ENCODE assay signal across 20 cellular contexts in genomic region chr15:49982586-49982985, GRCh38.
A peak's percentile ranks its signal among the peaks of the same experiment; 100 is the strongest.
DNase-seq lines count a peak whose midpoint lies in the region; ATAC-seq and TF ChIP-seq lines count a peak whose summit lies in the region.
"Had no signal": no experiment of that assay in that cellular context is flagged by ENCODE, and none has a peak within 500 bp of the region (broad histone marks: within the 10 kb centered on the region; RNA-seq: fewer than 3 reads in every experiment).

No MANE protein-coding gene starts in this region.

- H4K5ac ChIP-seq in IMR-90 (ENCODE audit: low read depth, low read length) = peak overlapping the region; percentile 79; the same call in 1 of the 2 replicates

- in situ Hi-C loops in IMR-90 (cut with MboI; ENCODE audit: low sequenced_read_pairs) = no loop called here

- no peak overlapping the region for H4K91ac ChIP-seq in IMR-90 (ENCODE audit: insufficient read depth, low read depth, low read length)

- peak; percentile 24 for DNase-seq in AG08396 (ENCODE audit: low spot score)
- peak; percentile 89 for DNase-seq in IMR-90
- peak; percentile 76 to 81 for DNase-seq in fibroblast of lung (ENCODE audit: low read depth in 2 of 2)
- no peak for DNase-seq in natural killer cell treated with Interleukin-12 subunit alpha and Interleukin-12 subunit beta and Interleukin-15 and Interleukin-18, amount 100 ng/mL, for 72 hours (ENCODE audit: low spot score)
- DNase-seq in HuH-7 (ENCODE audit: low spot score) = no peak
- no peak for DNase-seq in RPMI8226
- no peak for DNase-seq in HuH-7.5 (ENCODE audit: low spot score)
- no peak for DNase-seq in COLO668 (lab: John Stamatoyannopoulos, UW; ENCODE audit: unreplicated experiment)
- DNase-seq: 8988T; CD4-positive, alpha-beta memory T cell; H9; MM.1S; NCI-H1092; NCI-H1436 treated with DMSO at 0.1 percent for 48 hours; NCI-H2029; NCI-H2171 treated with DMSO at 0.1 percent for 48 hours; NCI-H446 treated with DMSO at 0.1 percent for 48 hours; NCI-H69 had no signal

- H4K20me1 ChIP-seq in IMR-90 (ENCODE audit: insufficient read depth, low read length) = no peaks in the 10 kb centered on the region
- no peaks in the 10 kb centered on the region for H4K20me1 ChIP-seq in fibroblast of lung (ENCODE audit: control insufficient read depth, extremely low read depth, insufficient read depth, low read length)

- H3K27me3 Mint-ChIP-seq in natural killer cell treated with Interleukin-12 subunit alpha and Interleukin-12 subunit beta and Interleukin-15 and Interleukin-18, amount 100 ng/mL, for 72 hours = no peaks in the 10 kb centered on the region
- H3K27me3 Mint-ChIP-seq: CD4-positive, alpha-beta memory T cell had no signal

- H2AFZ ChIP-seq in IMR-90 (replicated peaks; ENCODE audit: low read length, poor library complexity) (no peak overlapping the region), fibroblast of lung (ENCODE audit: low read length) (peak overlapping the region; percentile 29)

- no peak for TF ChIP-seq CTCF in IMR-90 (conservative IDR thresholded peaks at IDR 0.05; ENCODE audit: low read depth, low read length)
- no peak for TF ChIP-seq CTCF in fibroblast of lung (conservative IDR thresholded peaks at IDR 0.05 in 1 of 2, IDR thresholded peaks at IDR 0.05 in 1 of 2; ENCODE audit: low read depth in 1 of 2, low read length in 2 of 2)

- BruUV-seq in IMR-90 (replicated peaks; lab: Mats Ljungman, UMichigan) = no TSS peak

- H2BK120ac ChIP-seq in IMR-90 (ENCODE audit: low read depth, low read length) = peak overlapping the region; percentile 76

- H3K36me3 Mint-ChIP-seq in natural killer cell treated with Interleukin-12 subunit alpha and Interleukin-12 subunit beta and Interleukin-15 and Interleukin-18, amount 100 ng/mL, for 72 hours = peaks cover 47% of the 10 kb centered on the region
- H3K36me3 Mint-ChIP-seq: CD4-positive, alpha-beta memory T cell had no signal

- peaks cover 34 to 41% of the 10 kb centered on the region in 2 donors for H3K4me1 Mint-ChIP-seq in natural killer cell treated with Interleukin-12 subunit alpha and Interleukin-12 subunit beta and Interleukin-15 and Interleukin-18, amount 100 ng/mL, for 72 hours (ENCODE audit: low read depth in 2 of 2)

- peaks cover 9% of the 10 kb centered on the region for H3K4me1 ChIP-seq in IMR-90 (ENCODE audit: control insufficient read depth, insufficient read depth, low read length)
- H3K4me1 ChIP-seq in fibroblast of lung (ENCODE audit: control insufficient read depth, extremely low read depth, insufficient read depth, low read length) = peaks cover 3% of the 10 kb centered on the region

- peak overlapping the region; percentile 22 to 33 for H3K27ac Mint-ChIP-seq in natural killer cell treated with Interleukin-12 subunit alpha and Interleukin-12 subunit beta and Interleukin-15 and Interleukin-18, amount 100 ng/mL, for 72 hours
- H3K27ac Mint-ChIP-seq: CD4-positive, alpha-beta memory T cell; H9 had no signal

- H3K79me2 ChIP-seq in fibroblast of lung (ENCODE audit: control insufficient read depth, insufficient read depth, low read length) = no peaks in the 10 kb centered on the region

- POLR2A ChIA-PET in IMR-90 (lab: Charles Lee; ENCODE audit: unreplicated experiment) = no interaction called here

- TF ChIP-seq POLR2A in IMR-90 (IDR thresholded peaks at IDR 0.05; ENCODE audit: low read depth, low read length) = no peak

- H3K23ac ChIP-seq in IMR-90 (ENCODE audit: low read depth, low read length) = peak overlapping the region; percentile 64; the same call in 1 of the 2 replicates

- H3K14ac ChIP-seq in IMR-90 (replicated peaks; ENCODE audit: low read depth, low read length) = peak overlapping the region; percentile 8; the same call in 1 of the 2 replicates

- intact Hi-C loops in IMR-90 (cut with micrococcal nuclease) = no loop called here

- H3K9me3 Mint-ChIP-seq in natural killer cell treated with Interleukin-12 subunit alpha and Interleukin-12 subunit beta and Interleukin-15 and Interleukin-18, amount 100 ng/mL, for 72 hours = no peaks in the 10 kb centered on the region
- H3K9me3 Mint-ChIP-seq: CD4-positive, alpha-beta memory T cell; H9 had no signal

- peak overlapping the region; percentile 87; the same call in 1 of the 2 replicates for H2BK20ac ChIP-seq in IMR-90 (ENCODE audit: low read depth, low read length)

- peak; percentile 88 for ATAC-seq in IMR-90 (ENCODE audit: low read depth)
- ATAC-seq in natural killer cell treated with Interleukin-12 subunit alpha and Interleukin-12 subunit beta and Interleukin-15 and Interleukin-18, amount 100 ng/mL, for 72 hours = no peak
- ATAC-seq: Panc1, Right ventricle myocardium inferior had no signal

- CTCF ChIA-PET in IMR-90 (lab: Yijun Ruan, JAX) = interaction anchor here (0.6 kb wide), 1 partner anchor 511 kb away, joined by 3 read pairs; no protein-coding TSS in a partner anchor

- H2BK15ac ChIP-seq in IMR-90 (ENCODE audit: low read depth, low read length) = peak overlapping the region; percentile 46; the same call in 1 of the 3 replicates

- H3K27me3 ChIP-seq in IMR-90 (ENCODE audit: control insufficient read depth, insufficient read depth, low read length) = no peaks in the 10 kb centered on the region
- no peaks in the 10 kb centered on the region for H3K27me3 ChIP-seq in fibroblast of lung (ENCODE audit: control insufficient read depth, insufficient read depth, low read length)

- no peaks in the 10 kb centered on the region for H3K79me1 ChIP-seq in IMR-90 (ENCODE audit: low read depth in 1 of 2, low read length in 2 of 2)

- peak overlapping the region; percentile 7 to 54; a peak in 2 of 4 replicates for H4K8ac ChIP-seq in IMR-90 (ENCODE audit: low read depth in 2 of 2, low read length in 2 of 2)

- H2AK5ac ChIP-seq in IMR-90 (ENCODE audit: low read depth, low read length) = peak overlapping the region; percentile 59; the same call in 1 of the 2 replicates

- H3K4me3 ChIP-seq in IMR-90 (ENCODE audit: insufficient read depth, low read depth, low read length) (no peak overlapping the region), fibroblast of lung (replicated peaks in 1 of 4; ENCODE audit: control extremely low read depth in 1 of 4, insufficient read depth in 1 of 4, low read depth in 3 of 4, low read length in 4 of 4) (no peak overlapping the region)

- H3K9ac ChIP-seq in IMR-90 (ENCODE audit: low read depth, low read length) = no peak overlapping the region
- no peak overlapping the region for H3K9ac ChIP-seq in fibroblast of lung (ENCODE audit: insufficient read depth, low read length)

- WGBS in IMR-90 (ENCODE audit: extremely low coverage in 2 of 2, insufficient read length in 1 of 2), 2 experiments = 19% methylated on average over 3 of the region's 3 CpGs; no CpG with 5 or more reads in 1 of the 2 experiments

- no peaks in the 10 kb centered on the region for H3K9me3 ChIP-seq in IMR-90 (ENCODE audit: control insufficient read depth, insufficient read depth, low read length)
- no peaks in the 10 kb centered on the region for H3K9me3 ChIP-seq in fibroblast of lung (ENCODE audit: control insufficient read depth, insufficient read depth, low read depth, low read length)

- H3K27ac ChIP-seq in IMR-90 (ENCODE audit: insufficient read depth, low read length) = peak overlapping the region; percentile 51
- peak overlapping the region; percentile 2 for H3K27ac ChIP-seq in fibroblast of lung (ENCODE audit: insufficient read depth, low read length)

- H3K4ac ChIP-seq in IMR-90 (ENCODE audit: low read depth, low read length) = peak overlapping the region; percentile 65; the same call in 1 of the 2 replicates

- peak overlapping the region; percentile 98; the same call in 1 of the 2 replicates for H3K18ac ChIP-seq in IMR-90 (ENCODE audit: low read depth, low read length)

- dilution Hi-C loops in IMR-90 (cut with HindIII; ENCODE audit: low sequenced_read_pairs, unreplicated experiment) = no loop called here

- no peak overlapping the region for H3K56ac ChIP-seq in IMR-90 (ENCODE audit: extremely low read depth, insufficient read depth, low read length)

- no peak overlapping the region for H3K4me3 Mint-ChIP-seq in natural killer cell treated with Interleukin-12 subunit alpha and Interleukin-12 subunit beta and Interleukin-15 and Interleukin-18, amount 100 ng/mL, for 72 hours
- H3K4me3 Mint-ChIP-seq: CD4-positive, alpha-beta memory T cell; H9 had no signal

- H3K4me2 ChIP-seq in IMR-90 (ENCODE audit: low read depth, low read length) = peak overlapping the region; percentile 5; the same call in 1 of the 2 replicates
- H3K4me2 ChIP-seq in fibroblast of lung (ENCODE audit: extremely low read depth, insufficient read depth, low read length) = peak overlapping the region; percentile 30

- H2AK9ac ChIP-seq in IMR-90 (replicated peaks; ENCODE audit: low read depth, low read length, poor library complexity) = no peak overlapping the region

- no peaks in the 10 kb centered on the region for H3K9me1 ChIP-seq in IMR-90 (ENCODE audit: insufficient read depth, low read length)

- H2BK5ac ChIP-seq in IMR-90 (ENCODE audit: low read depth, low read length, poor library complexity, severe bottlenecking) = peak overlapping the region; percentile 94

- TF ChIP-seq RAD21 in IMR-90 (IDR thresholded peaks at IDR 0.05; ENCODE audit: low read length) = no peak

- H3K36me3 ChIP-seq in IMR-90 (ENCODE audit: control insufficient read depth, insufficient read depth, low read length) (no peaks in the 10 kb centered on the region), fibroblast of lung (ENCODE audit: control insufficient read depth, insufficient read depth, low read length) (no peaks in the 10 kb centered on the region)

TF ChIP-seq in IMR-90, 13 proteins besides CTCF, POLR2A, EP300 and RAD21:
- TF ChIP-seq MXI1 (IDR thresholded peaks at IDR 0.05; ENCODE audit: borderline replicate concordance, low read depth, low read length) (no peak), FOS (IDR thresholded peaks at IDR 0.05; ENCODE audit: low read depth, low read length) (no peak), RFX5 (IDR thresholded peaks at IDR 0.05; ENCODE audit: low read depth, low read length) (no peak), BHLHE40 (IDR thresholded peaks at IDR 0.05; ENCODE audit: low read depth, low read length) (no peak), CEBPB (IDR thresholded peaks at IDR 0.05; ENCODE audit: low read depth, low read length) (peak; percentile 83), USF2 (IDR thresholded peaks at IDR 0.05; ENCODE audit: low read depth, low read length) (no peak), RCOR1 (IDR thresholded peaks at IDR 0.05; ENCODE audit: insufficient replicate concordance, low read length) (no peak)

Comparison
In these comparisons a context has a peak if more than half of its experiments do, and no peak if none do; other contexts are left out.
1. DNase-seq: peak in AG08396 (single experiment), IMR-90 (single experiment) and fibroblast of lung (2 of 2); none in natural killer cell treated with Interleukin-12 subunit alpha and Interleukin-12 subunit beta and Interleukin-15 and Interleukin-18, amount 100 ng/mL, for 72 hours (single experiment), HuH-7 (single experiment), RPMI8226 (single experiment), HuH-7.5 (single experiment) and COLO668 (single experiment).